ENCODE assay signal across 8 cellular contexts in genomic region chr16:89922477-89922883, GRCh38. TPM values are rescaled to one million over a fixed set of nuclear protein-coding genes. Genes with fewer than 3 reads are reported as not detected.
DNase-seq lines count a peak whose midpoint lies in the region; ATAC-seq and TF ChIP-seq lines count a peak whose summit lies in the region.

No MANE protein-coding gene starts in this region.

- intact Hi-C loops in adrenal gland (cut with DNase I) (no loop called here), cardiac septum (cut with DNase I) (loop anchor here (5.0 kb wide), 3 partner anchors 50 to 200 kb away; partner anchors contain the start of genes TCF25, VPS9D1 and ZNF276)

- H3K27me3 Mint-ChIP-seq in T-helper 2 cell treated with Interferon-gamma antibody and Interleukin-4, amounts not matched to agents 5 μg/mL and 100 μg/mL, for 36 hours (ENCODE audit: low read depth): peaks cover 35% of the 10 kb centered on the region

- no peaks in the 10 kb centered on the region for H3K27me3 ChIP-seq in adrenal gland
- H3K27me3 ChIP-seq in parathyroid adenoma (ENCODE audit: control insufficient read depth, insufficient read depth, low read length): peaks cover 7% of the 10 kb centered on the region

- WGBS in adrenal gland, 4 donors: 0% methylated on average over 3 to 31 of the region's 31 CpGs

- peak overlapping the region; percentile 45 for H3K27ac Mint-ChIP-seq in T-helper 2 cell treated with Interferon-gamma antibody and Interleukin-4, amounts not matched to agents 5 μg/mL and 100 μg/mL, for 36 hours

- H3K36me3 Mint-ChIP-seq in T-helper 2 cell treated with Interferon-gamma antibody and Interleukin-4, amounts not matched to agents 5 μg/mL and 100 μg/mL, for 36 hours (ENCODE audit: low read depth): no peaks in the 10 kb centered on the region

- peak overlapping the region; percentile 79 for H3K4me3 Mint-ChIP-seq in T-helper 2 cell treated with Interferon-gamma antibody and Interleukin-4, amounts not matched to agents 5 μg/mL and 100 μg/mL, for 36 hours

- peaks cover 29% of the 10 kb centered on the region for H3K4me1 Mint-ChIP-seq in T-helper 2 cell treated with Interferon-gamma antibody and Interleukin-4, amounts not matched to agents 5 μg/mL and 100 μg/mL, for 36 hours (ENCODE audit: low read depth)

- peak overlapping the region; percentile 88 to 99 (median 97) for H3K27ac ChIP-seq in adrenal gland
- H3K27ac ChIP-seq in parathyroid adenoma: no peak overlapping the region

- no peak overlapping the region for H3K9ac ChIP-seq in parathyroid adenoma

- H3K4me1 ChIP-seq in adrenal gland (replicated peaks in 1 of 2): peaks cover 34 to 72% of the 10 kb centered on the region in 2 donors
- H3K4me1 ChIP-seq in parathyroid adenoma: peaks cover 19% of the 10 kb centered on the region

- ATAC-seq in HG03097 (IDR thresholded peaks at IDR 0.05; ENCODE audit: low FRiP score, unreplicated experiment) (no peak), HG02840 (IDR thresholded peaks at IDR 0.05; ENCODE audit: low FRiP score, unreplicated experiment) (no peak)

- H2AFZ ChIP-seq in parathyroid adenoma: peak overlapping the region; percentile 80

- no peaks in the 10 kb centered on the region for H3K9me3 ChIP-seq in adrenal gland (replicated peaks in 1 of 3)
- H3K9me3 ChIP-seq in parathyroid adenoma (ENCODE audit: control insufficient read depth, low read length): no peaks in the 10 kb centered on the region

- TF ChIP-seq CTCF in adrenal gland (IDR thresholded peaks at IDR 0.05) (no peak), parathyroid adenoma (IDR thresholded peaks at IDR 0.05) (no peak)

- peak; percentile 84 to 87 for TF ChIP-seq POLR2A in adrenal gland (IDR thresholded peaks at IDR 0.05)

- peak; percentile 20 for DNase-seq in T-helper 2 cell treated with Interferon-gamma antibody and Interleukin-4, amounts not matched to agents 5 μg/mL and 100 μg/mL, for 36 hours (ENCODE audit: low spot score)
- DNase-seq in T-helper 2 cell (no peak), NCI-H2171 treated with DMSO at 0.1 percent for 48 hours (lab: John Stamatoyannopoulos, UW) (peak; percentile 53), adrenal gland (peak; percentile 95 to 99 (median 99)), cardiac septum (ENCODE audit: low spot score) (peak; percentile 91)

- H3K36me3 ChIP-seq in adrenal gland (replicated peaks in 1 of 2) (no peaks in the 10 kb centered on the region), parathyroid adenoma (ENCODE audit: control insufficient read depth, insufficient read depth, low read length) (no peaks in the 10 kb centered on the region)

- no peaks in the 10 kb centered on the region for H3K79me2 ChIP-seq in parathyroid adenoma

- peak overlapping the region in 3 of 4 donors; percentile 3 to 67 (median 23) for H3K4me3 ChIP-seq in adrenal gland
- peak overlapping the region; percentile 33 for H3K4me3 ChIP-seq in parathyroid adenoma (ENCODE audit: low read depth, low read length)

- peak overlapping the region; percentile 37 for H3K4me2 ChIP-seq in parathyroid adenoma (ENCODE audit: low read length)

- H3K9me3 Mint-ChIP-seq in T-helper 2 cell treated with Interferon-gamma antibody and Interleukin-4, amounts not matched to agents 5 μg/mL and 100 μg/mL, for 36 hours: no peaks in the 10 kb centered on the region

RNA-seq across cellular contexts. Expression of gene TUBB3, which starts 0.7 kb away (rescaled TPM):
- total RNA-seq in adrenal gland: 10 to 100 TPM in 7 of 8 donors, 1 to 10 TPM in 1; 6.4 to 63.8 (median 18.2) TPM
- 10 to 100 TPM; 12.5 to 13.2 (median 12.9) TPM for polyA plus RNA-seq in adrenal gland
- total RNA-seq in cardiac septum: 6.8 TPM

RNA-seq across cellular contexts. Expression of gene MC1R, which starts 3.8 kb away (rescaled TPM):
- total RNA-seq in adrenal gland: 1 to 10 TPM in 7 of 8 donors, under 1 TPM in 1; 0.72 to 8.2 (median 5.7) TPM
- polyA plus RNA-seq in adrenal gland: 10 to 100 TPM in 2 of 3 donors, under 1 TPM in 1; 0.55 to 20.4 (median 10.0) TPM
- 4.0 TPM for total RNA-seq in cardiac septum

RNA-seq across cellular contexts. Expression of gene DEF8, which starts 26.1 kb away (rescaled TPM):
- total RNA-seq in adrenal gland (10 to 100 TPM; 44.2 to 95.0 (median 62.7) TPM), cardiac septum (42.8 TPM)
- 10 to 100 TPM; 21.4 to 89.1 (median 89.0) TPM for polyA plus RNA-seq in adrenal gland

RNA-seq across cellular contexts. Expression of gene TCF25, which starts 49.1 kb away (rescaled TPM):
- 100 to 1,000 TPM; 177 to 237 (median 207) TPM for total RNA-seq in adrenal gland
- 100 to 1,000 TPM; 215 to 438 (median 253) TPM for polyA plus RNA-seq in adrenal gland
- total RNA-seq in cardiac septum: 106 TPM

Comparison
In these comparisons a context has a peak if more than half of its experiments do, and no peak if none do; other contexts are left out.
1. DNase-seq: peak in T-helper 2 cell treated with Interferon-gamma antibody and Interleukin-4, amounts not matched to agents 5 μg/mL and 100 μg/mL, for 36 hours (single experiment), NCI-H2171 treated with DMSO at 0.1 percent for 48 hours (single experiment), adrenal gland (7 of 7) and cardiac septum (single experiment); none in T-helper 2 cell (0 of 5).